ENCODE assay signal across 8 cellular contexts in the genomic region with DNA sequence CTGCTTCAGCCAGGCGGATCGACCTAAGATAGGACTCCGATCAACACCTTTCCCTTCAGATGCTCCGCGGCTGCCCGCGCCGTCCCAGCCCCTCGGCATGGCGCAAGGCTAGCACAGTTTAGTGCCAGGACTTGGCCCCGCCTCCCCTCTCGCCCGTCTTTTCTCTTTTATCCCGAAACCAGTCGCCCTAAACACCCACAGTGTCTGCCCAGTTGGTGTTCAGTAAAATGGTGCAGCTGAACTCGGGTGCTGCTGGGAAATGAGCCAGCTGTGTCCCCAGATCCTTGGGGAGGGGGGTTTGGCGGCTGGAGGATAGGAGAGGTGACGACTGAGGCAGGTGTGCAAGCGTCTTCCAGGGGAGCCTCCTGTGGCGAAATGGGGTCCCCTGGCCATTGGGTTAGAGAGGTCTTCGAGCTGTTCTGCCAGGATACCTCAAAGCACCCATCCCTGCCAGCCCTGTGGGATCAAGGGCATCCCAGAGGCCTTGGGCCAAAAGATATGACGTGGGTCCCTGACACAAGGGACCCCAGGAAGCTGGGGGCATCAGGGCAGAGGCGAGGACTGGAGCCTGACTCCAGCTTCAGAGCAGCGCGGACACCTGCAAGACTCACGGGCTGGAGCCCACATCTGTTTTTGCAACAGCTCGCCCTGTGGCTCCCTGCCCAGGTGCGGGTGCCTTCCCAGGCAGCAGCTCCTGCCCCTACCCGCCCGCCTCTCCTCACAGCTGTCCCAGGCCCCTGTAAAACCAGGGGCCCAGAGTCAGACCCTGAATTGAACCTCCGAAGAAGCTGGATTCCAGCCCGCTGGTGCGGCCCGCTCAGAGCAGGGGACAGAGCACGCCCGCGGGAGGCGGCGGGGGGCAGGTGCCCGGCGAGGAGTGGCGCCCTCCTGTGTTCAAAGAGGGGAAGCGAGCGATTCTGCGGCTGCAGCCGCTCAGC.
DNase-seq lines count a peak whose midpoint lies in the region; ATAC-seq and TF ChIP-seq lines count a peak whose summit lies in the region.

No MANE protein-coding gene starts in this region.

- no peaks in the 10 kb centered on the region for H3K36me3 Mint-ChIP-seq in activated naive CD4-positive, alpha-beta T cell treated with anti-CD3 and anti-CD28 coated beads, Interleukin-2, amount 10 ng/mL, durations not matched to agents 7 days and 5 days

- intact Hi-C loops in A673 (cut with micrococcal nuclease; ENCODE audit: unreplicated experiment) (loop anchor here (1.0 kb wide), 1 partner anchor 68 kb away; no protein-coding TSS in a partner anchor), IMR-90 (cut with micrococcal nuclease) (loop anchor here (1.0 kb wide), 1 partner anchor 68 kb away; no protein-coding TSS in a partner anchor), left cardiac atrium (cut with DNase I) (loop anchor here (2.0 to 10.0 kb wide), 2 partner anchors 65 to 67 kb away; no protein-coding TSS in a partner anchor), vagina (cut with DNase I) (no loop called here)

- no peak overlapping the region for H2BK20ac ChIP-seq in IMR-90 (ENCODE audit: low read depth, low read length)

- no peak overlapping the region for H3K4ac ChIP-seq in IMR-90 (ENCODE audit: low read depth, low read length)

- no peaks in the 10 kb centered on the region for H3K36me3 ChIP-seq in A673 (ENCODE audit: insufficient read depth, low read length, poor library complexity, severe bottlenecking)
- H3K36me3 ChIP-seq in IMR-90 (ENCODE audit: control insufficient read depth, insufficient read depth, low read length), result no peaks in the 10 kb centered on the region
- peaks cover 2% of the 10 kb centered on the region for H3K36me3 ChIP-seq in rectal smooth muscle tissue (ENCODE audit: control insufficient read depth, insufficient read depth, low read length)
- H3K36me3 ChIP-seq in vagina, result no peaks in the 10 kb centered on the region

- H3K79me1 ChIP-seq in IMR-90 (ENCODE audit: low read depth in 1 of 2, low read length in 2 of 2), result no peaks in the 10 kb centered on the region

- H2BK15ac ChIP-seq in IMR-90 (ENCODE audit: low read depth, low read length), result no peak overlapping the region

- H3K27me3 ChIP-seq in A673 (replicated peaks; ENCODE audit: insufficient read depth, low read depth, low read length, poor library complexity) (peaks cover 16% of the 10 kb centered on the region), IMR-90 (ENCODE audit: control insufficient read depth, insufficient read depth, low read length) (peaks cover 28% of the 10 kb centered on the region), rectal smooth muscle tissue (ENCODE audit: control insufficient read depth, insufficient read depth, low read length) (no peaks in the 10 kb centered on the region), vagina (no peaks in the 10 kb centered on the region)

- H3K4me1 Mint-ChIP-seq in activated naive CD4-positive, alpha-beta T cell treated with anti-CD3 and anti-CD28 coated beads, Interleukin-2, amount 10 ng/mL, durations not matched to agents 7 days and 5 days, result peaks cover 14% of the 10 kb centered on the region

- no peak overlapping the region for H4K8ac ChIP-seq in IMR-90 (ENCODE audit: low read depth in 2 of 2, low read length in 2 of 2)

- 0 out of 2 replicates have a peak overlapping the region, but pooled peaks have one; percentile 37 for H3K23ac ChIP-seq in IMR-90 (ENCODE audit: low read depth, low read length)

- peak; percentile 69 for DNase-seq in A673 (ENCODE audit: low spot score)
- no peak for DNase-seq in IMR-90
- peak; percentile 1 for DNase-seq in SKM-1 (lab: John Stamatoyannopoulos, UW; ENCODE audit: unreplicated experiment)
- DNase-seq in activated naive CD4-positive, alpha-beta T cell treated with anti-CD3 and anti-CD28 coated beads, Interleukin-2, amount 10 ng/mL, durations not matched to agents 7 days and 5 days, result peak; percentile 69
- DNase-seq in left cardiac atrium, result peak; percentile 59
- no peak for DNase-seq in vagina (ENCODE audit: extremely low spot score in 2 of 2)

- H3K9me3 ChIP-seq in A673 (ENCODE audit: low read depth, low read length, poor library complexity, severe bottlenecking) (no peaks in the 10 kb centered on the region), IMR-90 (ENCODE audit: control insufficient read depth, insufficient read depth, low read length) (no peaks in the 10 kb centered on the region), vagina (no peaks in the 10 kb centered on the region)

- H3K4me3 Mint-ChIP-seq in activated naive CD4-positive, alpha-beta T cell treated with anti-CD3 and anti-CD28 coated beads, Interleukin-2, amount 10 ng/mL, durations not matched to agents 7 days and 5 days, result peak overlapping the region; percentile 33

- H3K9me3 Mint-ChIP-seq in activated naive CD4-positive, alpha-beta T cell treated with anti-CD3 and anti-CD28 coated beads, Interleukin-2, amount 10 ng/mL, durations not matched to agents 7 days and 5 days, result no peaks in the 10 kb centered on the region

- H3K9ac ChIP-seq in IMR-90 (ENCODE audit: low read depth, low read length), result no peak overlapping the region
- no peak overlapping the region for H3K9ac ChIP-seq in rectal smooth muscle tissue (ENCODE audit: low read length)

- peak overlapping the region; percentile 85 for H3K4me2 ChIP-seq in IMR-90 (ENCODE audit: low read depth, low read length)

- H3K27ac Mint-ChIP-seq in activated naive CD4-positive, alpha-beta T cell treated with anti-CD3 and anti-CD28 coated beads, Interleukin-2, amount 10 ng/mL, durations not matched to agents 7 days and 5 days, result no peak overlapping the region

- no peak overlapping the region for H3K14ac ChIP-seq in IMR-90 (replicated peaks; ENCODE audit: low read depth, low read length)

- no TSS peak for BruUV-seq in A673 (replicated peaks; lab: Mats Ljungman, UMichigan)
- BruUV-seq in IMR-90 (replicated peaks; lab: Mats Ljungman, UMichigan), result no TSS peak

- no peak overlapping the region for H2BK5ac ChIP-seq in IMR-90 (ENCODE audit: low read depth, low read length, poor library complexity, severe bottlenecking)

- POLR2A ChIA-PET in A673 (lab: Charles Lee; ENCODE audit: low non-redundant PET) (no interaction called here), IMR-90 (lab: Charles Lee; ENCODE audit: unreplicated experiment) (no interaction called here)

- H3K27ac ChIP-seq in A673 (ENCODE audit: low read depth, low read length, poor library complexity, severe bottlenecking), result no peak overlapping the region
- H3K27ac ChIP-seq in IMR-90 (ENCODE audit: insufficient read depth, low read length), result no peak overlapping the region
- no peak overlapping the region for H3K27ac ChIP-seq in rectal smooth muscle tissue (ENCODE audit: low read depth, low read length)
- H3K27ac ChIP-seq in vagina, result no peak overlapping the region

- H3K4me3 ChIP-seq in A673 (ENCODE audit: low read depth, low read length, poor library complexity, severe bottlenecking) (peak overlapping the region; percentile 45), IMR-90 (ENCODE audit: insufficient read depth, low read depth, low read length) (peak overlapping the region; percentile 13; the same call in 1 of the 2 replicates), rectal smooth muscle tissue (ENCODE audit: low read length) (peak overlapping the region; percentile 60), vagina (peak overlapping the region; percentile 20 to 48)

- peaks cover 9% of the 10 kb centered on the region for H3K4me1 ChIP-seq in A673 (ENCODE audit: insufficient read depth, low read length, poor library complexity, severe bottlenecking)
- peaks cover 2% of the 10 kb centered on the region; the same call in 1 of the 2 replicates for H3K4me1 ChIP-seq in IMR-90 (ENCODE audit: control insufficient read depth, insufficient read depth, low read length)
- H3K4me1 ChIP-seq in rectal smooth muscle tissue (ENCODE audit: control insufficient read depth, insufficient read depth, low read length), result peaks cover 6% of the 10 kb centered on the region
- H3K4me1 ChIP-seq in vagina, result peaks cover 17% of the 10 kb centered on the region

- no peak overlapping the region for H4K5ac ChIP-seq in IMR-90 (ENCODE audit: low read depth, low read length)

- H3K27me3 Mint-ChIP-seq in activated naive CD4-positive, alpha-beta T cell treated with anti-CD3 and anti-CD28 coated beads, Interleukin-2, amount 10 ng/mL, durations not matched to agents 7 days and 5 days, result peaks cover 50% of the 10 kb centered on the region

- ATAC-seq in GM18517 (IDR thresholded peaks at IDR 0.05; ENCODE audit: unreplicated experiment) (peak; percentile 60), IMR-90 (ENCODE audit: low read depth) (peak; percentile 93), left cardiac atrium (peak; percentile 78 to 89)

- H2BK120ac ChIP-seq in IMR-90 (ENCODE audit: low read depth, low read length), result no peak overlapping the region

- no peak overlapping the region for H2AK5ac ChIP-seq in IMR-90 (ENCODE audit: low read depth, low read length)

- H3K56ac ChIP-seq in IMR-90 (ENCODE audit: extremely low read depth, insufficient read depth, low read length), result no peak overlapping the region

- dilution Hi-C loops in IMR-90 (cut with HindIII; ENCODE audit: low sequenced_read_pairs, unreplicated experiment), result no loop called here

- H2AK9ac ChIP-seq in IMR-90 (replicated peaks; ENCODE audit: low read depth, low read length, poor library complexity), result no peak overlapping the region

- TF ChIP-seq CTCF in A673 (conservative IDR thresholded peaks at IDR 0.05; ENCODE audit: low read depth, low read length) (peak; percentile 94), IMR-90 (conservative IDR thresholded peaks at IDR 0.05; ENCODE audit: low read depth, low read length) (peak; percentile 74), vagina (IDR thresholded peaks at IDR 0.05) (peak; percentile 44 to 88 (median 55))

- 2% methylated on average over 13 of the region's 46 CpGs; no CpG with 5 or more reads in 1 of the 2 experiments for WGBS in IMR-90 (ENCODE audit: extremely low coverage in 2 of 2, insufficient read length in 1 of 2), 2 experiments

- TF ChIP-seq RAD21 in IMR-90 (IDR thresholded peaks at IDR 0.05; ENCODE audit: low read length), result peak; percentile 55

- H3K9me1 ChIP-seq in IMR-90 (ENCODE audit: insufficient read depth, low read length), result no peaks in the 10 kb centered on the region

- no peak for TF ChIP-seq POLR2A in IMR-90 (IDR thresholded peaks at IDR 0.05; ENCODE audit: low read depth, low read length)
- TF ChIP-seq POLR2A in vagina (IDR thresholded peaks at IDR 0.05), result no peak

- H2AFZ ChIP-seq in IMR-90 (replicated peaks; ENCODE audit: low read length, poor library complexity), result peak overlapping the region; percentile 29

- CTCF ChIA-PET in A673 (lab: Charles Lee), result interaction anchor here (0.7 to 3.5 kb wide), 5 partner anchors 14 to 97 kb away, joined by 3 to 25 read pairs (median 4); no protein-coding TSS in a partner anchor
- CTCF ChIA-PET in IMR-90 (lab: Yijun Ruan, JAX), result interaction anchor here (0.6 to 3.3 kb wide), 4 partner anchors 10 to 503 kb away, joined by 3 to 11 read pairs (median 6); no protein-coding TSS in a partner anchor
- CTCF ChIA-PET in activated naive CD4-positive, alpha-beta T cell treated with anti-CD3 and anti-CD28 coated beads, Interleukin-2, amount 10 ng/mL, durations not matched to agents 7 days and 5 days (lab: Charles Lee), result interaction anchor here (0.6 to 2.5 kb wide), 14 partner anchors 8 to 137 kb away, joined by 3 to 51 read pairs (median 4); no protein-coding TSS in a partner anchor

- no peak overlapping the region for H4K91ac ChIP-seq in IMR-90 (ENCODE audit: insufficient read depth, low read depth, low read length)

- no peak overlapping the region for H3K18ac ChIP-seq in IMR-90 (ENCODE audit: low read depth, low read length)

- in situ Hi-C loops in IMR-90 (cut with MboI; ENCODE audit: low sequenced_read_pairs), result no loop called here

- H4K20me1 ChIP-seq in IMR-90 (ENCODE audit: insufficient read depth, low read length), result no peaks in the 10 kb centered on the region

Comparison
In these comparisons a context has a peak if more than half of its experiments do, and no peak if none do; other contexts are left out.
1. DNase-seq: peak in A673 (single experiment), SKM-1 (single experiment), activated naive CD4-positive, alpha-beta T cell treated with anti-CD3 and anti-CD28 coated beads, Interleukin-2, amount 10 ng/mL, durations not matched to agents 7 days and 5 days (single experiment) and left cardiac atrium (single experiment); none in IMR-90 (single experiment) and vagina (0 of 2).
2. Peak in every context shown above with its lines, with median percentiles within 50 percentile points of each other: H3K4me3 ChIP-seq, CTCF ChIP-seq and ATAC-seq.